In genomic region chr3:43071313-43071893, GRCh38 we compare ENCODE assay signal across 8 cellular contexts. TPM values are rescaled to one million over a fixed set of nuclear protein-coding genes. Genes with fewer than 3 reads are reported as not detected.
DNase-seq lines count a peak whose midpoint lies in the region; ATAC-seq, FAIRE-seq and TF ChIP-seq lines count a peak whose summit lies in the region.

No MANE protein-coding gene starts in this region.

- H3K4ac ChIP-seq in mesenchymal stem cell (ENCODE audit: low read depth in 1 of 2, low read length in 2 of 2) = no peak overlapping the region

- no peaks in the 10 kb centered on the region for H3K36me3 Mint-ChIP-seq in Caco-2 (ENCODE audit: insufficient read depth, unreplicated experiment)

- no peak overlapping the region for H3K4me2 ChIP-seq in K562 (ENCODE audit: insufficient read depth, low read length)
- no peak overlapping the region for H3K4me2 ChIP-seq in mesenchymal stem cell (ENCODE audit: low read length, poor library complexity, severe bottlenecking)

- no peak overlapping the region for H3K4me3 ChIP-seq in Caco-2 (ENCODE audit: low read depth, low read length)
- H3K4me3 ChIP-seq in K562 = no peak overlapping the region
- no peak overlapping the region for H3K4me3 ChIP-seq in mucosa of descending colon
- H3K4me3 ChIP-seq in mesenchymal stem cell (ENCODE audit: insufficient read depth in 1 of 2, low read depth in 1 of 2, low read length in 2 of 2) = no peak overlapping the region

- H3K14ac ChIP-seq in mesenchymal stem cell (ENCODE audit: low read length in 2 of 2) = no peak overlapping the region

- H3K36me3 ChIP-seq in Caco-2 (ENCODE audit: control insufficient read depth, insufficient read depth, low read length) (no peaks in the 10 kb centered on the region), K562 (ENCODE audit: control insufficient read depth, insufficient read depth, low read length) (no peaks in the 10 kb centered on the region), mucosa of descending colon (ENCODE audit: low read depth) (no peaks in the 10 kb centered on the region), mesenchymal stem cell (ENCODE audit: control insufficient read depth in 1 of 2, insufficient read depth in 2 of 2, low read depth in 1 of 2, low read length in 2 of 2) (no peaks in the 10 kb centered on the region)

- no peaks in the 10 kb centered on the region for H3K79me1 ChIP-seq in mesenchymal stem cell (replicated peaks; ENCODE audit: low read length, poor library complexity, severe bottlenecking)

- TF ChIP-seq EP300 in K562 (IDR thresholded peaks at IDR 0.05; ENCODE audit: low read length) = no peak

- no peaks in the 10 kb centered on the region for H4K20me1 ChIP-seq in K562 (replicated peaks; ENCODE audit: control insufficient read depth, insufficient read depth, low read length)

- ATAC-seq in K562 = peak; percentile 89
- no peak for ATAC-seq in mucosa of descending colon
- no peak for ATAC-seq in GM18519 (IDR thresholded peaks at IDR 0.05; ENCODE audit: low FRiP score, unreplicated experiment)
- ATAC-seq in HG03432 (IDR thresholded peaks at IDR 0.05; ENCODE audit: unreplicated experiment) = no peak

- in situ Hi-C loops in K562 (cut with MboI) = no loop called here

- H3K9me3 ChIP-seq in Caco-2 (no peaks in the 10 kb centered on the region), K562 (replicated peaks; ENCODE audit: control insufficient read depth, insufficient read depth, low read depth, low read length) (no peaks in the 10 kb centered on the region), mucosa of descending colon (no peaks in the 10 kb centered on the region), mesenchymal stem cell (ENCODE audit: control insufficient read depth, low read length) (no peaks in the 10 kb centered on the region)

- H3K4me3 Mint-ChIP-seq in Caco-2 (ENCODE audit: unreplicated experiment) = no peak overlapping the region

- H2BK120ac ChIP-seq in mesenchymal stem cell (ENCODE audit: low read depth, low read length) = no peak overlapping the region

- no peaks in the 10 kb centered on the region for H3K9me1 ChIP-seq in K562 (ENCODE audit: control insufficient read depth, insufficient read depth, low read length)

- intact Hi-C loops in Caco-2 (cut with micrococcal nuclease; ENCODE audit: unreplicated experiment) = no loop called here
- intact Hi-C loops in K562 (cut with micrococcal nuclease) = loop anchor here (10.0 kb wide), 1 partner anchor 107 kb away; no protein-coding TSS in a partner anchor
- intact Hi-C loops in mucosa of descending colon (cut with DNase I, micrococcal nuclease) = no loop called here

- H2BK15ac ChIP-seq in mesenchymal stem cell (ENCODE audit: low read depth, poor library complexity, severe bottlenecking) = no peak overlapping the region

- H4K91ac ChIP-seq in mesenchymal stem cell (ENCODE audit: low read length) = no peak overlapping the region

- H3K4me1 ChIP-seq in Caco-2 (no peaks in the 10 kb centered on the region), K562 (replicated peaks in 1 of 2; ENCODE audit: control insufficient read depth in 2 of 2, insufficient read depth in 2 of 2, low read length in 2 of 2) (no peaks in the 10 kb centered on the region), mucosa of descending colon (ENCODE audit: low read depth) (no peaks in the 10 kb centered on the region), mesenchymal stem cell (ENCODE audit: control insufficient read depth, insufficient read depth, low read depth, low read length) (peaks cover 5% of the 10 kb centered on the region)

- no peak for TF ChIP-seq POLR2A in K562 (conservative IDR thresholded peaks at IDR 0.05)

- H4K8ac ChIP-seq in mesenchymal stem cell (ENCODE audit: low read length) = no peak overlapping the region

- H3K27ac ChIP-seq in K562 (ENCODE audit: extremely low read depth, low read depth, low read length) = no peak overlapping the region
- H3K27ac ChIP-seq in mesenchymal stem cell (ENCODE audit: low read length, poor library complexity, severe bottlenecking) = no peak overlapping the region

- peak; percentile 15 to 58; a peak in 2 of 4 replicates for TF ChIP-seq RAD21 in K562 (CRISPR knock-in tag; conservative IDR thresholded peaks at IDR 0.05 in 1 of 2, IDR thresholded peaks at IDR 0.05 in 1 of 2)

- no peaks in the 10 kb centered on the region for H3K9me3 Mint-ChIP-seq in Caco-2 (ENCODE audit: unreplicated experiment)

- CTCF ChIA-PET in Caco-2 (lab: Charles Lee) = interaction anchor here (0.5 to 1.3 kb wide), 2 partner anchors 110 to 550 kb away, joined by 5 read pairs; partner anchors contain the start of gene ANO10
- CTCF ChIA-PET in HEK293T (lab: Yijun Ruan, JAX) = interaction anchor here (0.9 to 1.8 kb wide), 2 partner anchors 13 to 109 kb away, joined by 3 to 11 read pairs; no protein-coding TSS in a partner anchor
- CTCF ChIA-PET in K562 (lab: Yijun Ruan, JAX; ENCODE audit: low intra/inter-chr PET ratio) = no interaction called here

- BruUV-seq in Caco-2 (replicated peaks; lab: Mats Ljungman, UMichigan) (no TSS peak), K562 (replicated peaks; lab: Mats Ljungman, UMichigan) (no TSS peak)

- FAIRE-seq in K562 (lab: Jason Lieb, UNC) = peak; percentile 84

- no peak overlapping the region for H3K27ac Mint-ChIP-seq in Caco-2 (ENCODE audit: unreplicated experiment)

- H3K18ac ChIP-seq in mesenchymal stem cell (ENCODE audit: low read depth in 1 of 2, low read length in 2 of 2) = no peak overlapping the region

- WGBS in K562 (ENCODE audit: insufficient coverage, low coverage, missing lambda C conversion rate) = 2% methylated on average over 7 of the region's 7 CpGs
- 43% methylated on average over 6 of the region's 7 CpGs for WGBS in mesenchymal stem cell

- TF ChIP-seq CTCF in Caco-2 (IDR thresholded peaks at IDR 0.05; ENCODE audit: insufficient read depth in 1 of 2, low read depth in 1 of 2, low read length in 1 of 2, severe bottlenecking in 1 of 2, unreplicated experiment in 1 of 2) = peak; percentile 24 to 59
- peak; percentile 71 to 91 (median 76) for TF ChIP-seq CTCF in K562 (IDR thresholded peaks at IDR 0.05 in 2 of 3, conservative IDR thresholded peaks at IDR 0.05 in 1 of 3; ENCODE audit: insufficient read depth in 2 of 3, low read depth in 1 of 3, low read length in 3 of 3)
- TF ChIP-seq CTCF in mucosa of descending colon (IDR thresholded peaks at IDR 0.05) = peak; percentile 9

- H3K27me3 Mint-ChIP-seq in Caco-2 (ENCODE audit: insufficient read depth, unreplicated experiment) = peaks cover 4% of the 10 kb centered on the region

- POLR2A ChIA-PET in Caco-2 (lab: Charles Lee) = no interaction called here
- POLR2A ChIA-PET in HEK293T (lab: Yijun Ruan, JAX) = no interaction called here
- POLR2A ChIA-PET in K562 (lab: Yijun Ruan, JAX) = interaction anchor here (0.6 to 1.3 kb wide), 3 partner anchors 14 to 109 kb away, joined by 3 to 4 read pairs (median 3); no protein-coding TSS in a partner anchor

- H3K4me1 Mint-ChIP-seq in Caco-2 (ENCODE audit: low read depth, unreplicated experiment) = no peaks in the 10 kb centered on the region

- no peak overlapping the region for H2AK5ac ChIP-seq in mesenchymal stem cell (ENCODE audit: low read length, severe bottlenecking)

- H3K27me3 ChIP-seq in Caco-2 (replicated peaks; ENCODE audit: control insufficient read depth, insufficient read depth, low read length) (no peaks in the 10 kb centered on the region), K562 (ENCODE audit: control insufficient read depth in 2 of 2, insufficient read depth in 2 of 2, low read length in 2 of 2) (peaks cover 0 to 9% of the 10 kb centered on the region in 2 experiments; a peak in 2 of 5 replicates), mesenchymal stem cell (ENCODE audit: control insufficient read depth in 1 of 2, insufficient read depth in 1 of 2, low read length in 2 of 2) (peaks cover 10 to 18% of the 10 kb centered on the region in 2 experiments)

- H2BK12ac ChIP-seq in mesenchymal stem cell (ENCODE audit: low read length in 2 of 2) = no peak overlapping the region

- no peak overlapping the region for H3K9ac ChIP-seq in K562 (ENCODE audit: insufficient read depth in 1 of 2, low read depth in 2 of 2, low read length in 2 of 2)
- no peak overlapping the region for H3K9ac ChIP-seq in mesenchymal stem cell (ENCODE audit: low read length)

- H3K23ac ChIP-seq in mesenchymal stem cell (ENCODE audit: low read length in 2 of 2) = no peak overlapping the region

- DNase-seq in Caco-2 (no peak), HEK293T (ENCODE audit: extremely low spot score) (peak; percentile 54), K562 (ENCODE audit: extremely low read depth in 1 of 4, low spot score in 3 of 4) (peak; percentile 59 to 72 (median 66)), mucosa of descending colon (peak in 1 of 3 donors; percentile 6), glomerular visceral epithelial cell (ENCODE audit: extremely low spot score) (no peak), mesenchymal stem cell (no peak)

- no peaks in the 10 kb centered on the region for H3K79me2 ChIP-seq in K562 (ENCODE audit: control insufficient read depth, insufficient read depth, low read length)

- H2AFZ ChIP-seq in K562 (ENCODE audit: low read depth, low read length) (no peak overlapping the region), mesenchymal stem cell (ENCODE audit: low read depth, low read length) (no peak overlapping the region)

- no peak overlapping the region for H2BK5ac ChIP-seq in mesenchymal stem cell (ENCODE audit: low read depth, low read length, poor library complexity, severe bottlenecking)

TF ChIP-seq in K562, 482 proteins besides CTCF, POLR2A, EP300 and RAD21 (continues in another document):
- no peak for TF ChIP-seq RFX7 (CRISPR knock-in tag; IDR thresholded peaks at IDR 0.05)

RNA-seq across cellular contexts. Expression of gene POMGNT2, which starts 34.5 kb away (rescaled TPM):
- total RNA-seq in Caco-2 (2022) (9.1 and 10.1 TPM in 2 replicates), K562 (2014; rRNA removed) (14.1 and 16.0 TPM in 2 replicates), K562 (2014; rRNA removed; fragmentation: Illumina TruSeq; extraction: Trizol) (4.5 and 5.8 TPM in 2 replicates), K562 (2015; rRNA removed; fragmentation: Illumina TruSeq; extraction: Trizol) (9.8 and 10.8 TPM in 2 replicates), K562 (2021) (13.1 and 13.3 TPM in 2 replicates), mucosa of descending colon (10 to 100 TPM in 1 of 3 donors, 1 to 10 TPM in 2; 2.8 to 12.6 (median 4.9) TPM)
- total RNA-seq in K562 (2011; cell fraction: chromatin; rRNA removed; ENCODE audit: low replicate concordance) = 5.8 and 16.8 TPM in 2 replicates
- total RNA-seq in K562 (2011; cell fraction: nucleolus; rRNA removed) = 17.5 and 24.3 TPM in 2 replicates
- 15.8 and 20.2 TPM in 2 replicates for total RNA-seq in K562 (2011; cell fraction: nucleoplasm; rRNA removed)
- polyA plus RNA-seq in K562 (2011; rRNA removed) (12.1 and 16.9 TPM in 2 replicates), K562 (2014; fragmentation: Illumina TruSeq; extraction: Trizol) (10.3 and 13.5 TPM in 2 replicates), K562 (2014; fragmentation: Nextera tagmentation; extraction: Ambion mirVana) (1 to 10 TPM in 1 of 2 experiments, under 1 TPM in 1; 0.65 to 1.1 TPM), K562 (2014; rRNA removed) (11.9 and 13.9 TPM in 2 replicates)
- 20.8 and 35.7 TPM in 2 replicates for polyA plus RNA-seq in K562 (2011; cell fraction: cytosol; rRNA removed)
- polyA plus RNA-seq in K562 (2011; cell fraction: nucleus; rRNA removed) = 10.2 and 14.5 TPM in 2 replicates
- 12.2 and 18.6 TPM in 2 replicates for polyA plus RNA-seq in K562 (2012)
- polyA minus RNA-seq in K562 (2011; rRNA and poly(A)+ RNA removed) = 7.0 and 10.0 TPM in 2 replicates
- 9.9 and 10.3 TPM in 2 replicates for polyA minus RNA-seq in K562 (2011; cell fraction: cytosol; rRNA and poly(A)+ RNA removed)
- polyA minus RNA-seq in K562 (2011; cell fraction: nucleus; rRNA and poly(A)+ RNA removed) = 3.1 and 5.0 TPM in 2 replicates
- 7.2 TPM for polyA plus RNA-seq in mesenchymal stem cell (2013, experiment 1 of 2)
- polyA plus RNA-seq in mesenchymal stem cell (2013, experiment 2 of 2) = 7.2 TPM

Comparison
In these comparisons a context has a peak if more than half of its experiments do, and no peak if none do; other contexts are left out.
1. DNase-seq: peak in HEK293T (single experiment) and K562 (4 of 4); none in Caco-2 (0 of 2), glomerular visceral epithelial cell (single experiment) and mesenchymal stem cell (single experiment).
2. CTCF ChIP-seq: peak in every context shown above with its lines; median percentile 76 in K562; 42 in Caco-2; 9 in mucosa of descending colon.